In the genomic region with DNA sequence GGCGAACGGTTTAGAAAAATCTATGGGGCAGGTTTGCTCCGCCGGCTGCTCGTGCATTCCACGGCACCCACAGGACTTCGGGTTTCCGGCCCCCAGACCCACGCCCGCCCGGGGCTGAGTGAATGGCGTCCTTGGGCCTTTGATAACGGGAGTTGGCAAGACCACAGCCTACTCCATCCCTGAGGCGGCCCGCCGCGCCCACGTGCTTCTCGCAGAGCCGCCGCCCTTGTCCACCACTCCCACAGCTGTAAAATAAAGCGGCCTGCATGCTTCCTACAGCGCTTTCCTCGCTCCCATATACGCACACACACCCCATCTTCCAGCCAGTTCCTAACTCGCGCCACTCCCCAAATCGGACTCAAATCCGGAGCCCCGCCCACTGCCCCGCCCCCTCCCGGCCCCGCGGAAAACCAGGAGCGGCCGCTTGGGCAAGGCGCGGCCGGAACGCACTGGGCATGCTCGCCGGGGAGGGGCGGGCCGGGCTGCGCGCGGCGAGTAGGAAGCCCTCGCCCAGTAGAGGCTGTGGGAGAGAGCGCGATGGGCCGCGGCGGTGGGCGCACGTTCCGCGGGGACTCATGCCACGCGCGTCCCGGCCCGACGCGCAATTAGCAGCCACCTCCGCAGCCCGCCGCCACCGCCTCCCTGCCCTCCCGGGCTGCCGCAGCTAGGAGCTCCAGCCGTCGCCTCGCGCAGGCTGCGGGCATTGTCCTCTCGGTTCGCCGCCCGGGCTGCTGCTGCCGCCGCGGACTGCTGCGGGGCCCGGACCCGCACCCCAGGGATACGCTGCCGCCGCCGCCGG, we compare ENCODE assay signal across 1 cellular context.
TF ChIP-seq lines count a peak whose summit lies in the region.

A gene (plus strand): TSS at position 513 of the 799 bp plus-strand sequence. CDS start 468 bp downstream, outside the sequence.

TF ChIP-seq in WTC11, 78 proteins besides CTCF, POLR2A, EP300 and RAD21 (continued from another document and continues in another):
- TF ChIP-seq, protein P1, sequence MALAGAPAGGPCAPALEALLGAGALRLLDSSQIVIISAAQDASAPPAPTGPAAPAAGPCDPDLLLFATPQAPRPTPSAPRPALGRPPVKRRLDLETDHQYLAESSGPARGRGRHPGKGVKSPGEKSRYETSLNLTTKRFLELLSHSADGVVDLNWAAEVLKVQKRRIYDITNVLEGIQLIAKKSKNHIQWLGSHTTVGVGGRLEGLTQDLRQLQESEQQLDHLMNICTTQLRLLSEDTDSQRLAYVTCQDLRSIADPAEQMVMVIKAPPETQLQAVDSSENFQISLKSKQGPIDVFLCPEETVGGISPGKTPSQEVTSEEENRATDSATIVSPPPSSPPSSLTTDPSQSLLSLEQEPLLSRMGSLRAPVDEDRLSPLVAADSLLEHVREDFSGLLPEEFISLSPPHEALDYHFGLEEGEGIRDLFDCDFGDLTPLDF (CRISPR knock-in tag; IDR thresholded peaks at IDR 0.05) = no peak; the same call in 1 of the 2 replicates
- TF ChIP-seq EMX1 (CRISPR knock-in tag; IDR thresholded peaks at IDR 0.05) = no peak
- peak; percentile 71; the same call in 1 of the 2 replicates for TF ChIP-seq TEAD1 (CRISPR knock-in tag; IDR thresholded peaks at IDR 0.05)
- peak; percentile 72 for TF ChIP-seq FOXK1 (CRISPR knock-in tag; IDR thresholded peaks at IDR 0.05)
- 0 out of 2 replicates have a peak, but pooled peaks have one; percentile 42 for TF ChIP-seq ZNF317 (CRISPR knock-in tag; IDR thresholded peaks at IDR 0.05; ENCODE audit: borderline replicate concordance, low read depth)
- no peak for TF ChIP-seq MXD4 (CRISPR knock-in tag; IDR thresholded peaks at IDR 0.05; ENCODE audit: borderline replicate concordance)
- TF ChIP-seq, protein P2, sequence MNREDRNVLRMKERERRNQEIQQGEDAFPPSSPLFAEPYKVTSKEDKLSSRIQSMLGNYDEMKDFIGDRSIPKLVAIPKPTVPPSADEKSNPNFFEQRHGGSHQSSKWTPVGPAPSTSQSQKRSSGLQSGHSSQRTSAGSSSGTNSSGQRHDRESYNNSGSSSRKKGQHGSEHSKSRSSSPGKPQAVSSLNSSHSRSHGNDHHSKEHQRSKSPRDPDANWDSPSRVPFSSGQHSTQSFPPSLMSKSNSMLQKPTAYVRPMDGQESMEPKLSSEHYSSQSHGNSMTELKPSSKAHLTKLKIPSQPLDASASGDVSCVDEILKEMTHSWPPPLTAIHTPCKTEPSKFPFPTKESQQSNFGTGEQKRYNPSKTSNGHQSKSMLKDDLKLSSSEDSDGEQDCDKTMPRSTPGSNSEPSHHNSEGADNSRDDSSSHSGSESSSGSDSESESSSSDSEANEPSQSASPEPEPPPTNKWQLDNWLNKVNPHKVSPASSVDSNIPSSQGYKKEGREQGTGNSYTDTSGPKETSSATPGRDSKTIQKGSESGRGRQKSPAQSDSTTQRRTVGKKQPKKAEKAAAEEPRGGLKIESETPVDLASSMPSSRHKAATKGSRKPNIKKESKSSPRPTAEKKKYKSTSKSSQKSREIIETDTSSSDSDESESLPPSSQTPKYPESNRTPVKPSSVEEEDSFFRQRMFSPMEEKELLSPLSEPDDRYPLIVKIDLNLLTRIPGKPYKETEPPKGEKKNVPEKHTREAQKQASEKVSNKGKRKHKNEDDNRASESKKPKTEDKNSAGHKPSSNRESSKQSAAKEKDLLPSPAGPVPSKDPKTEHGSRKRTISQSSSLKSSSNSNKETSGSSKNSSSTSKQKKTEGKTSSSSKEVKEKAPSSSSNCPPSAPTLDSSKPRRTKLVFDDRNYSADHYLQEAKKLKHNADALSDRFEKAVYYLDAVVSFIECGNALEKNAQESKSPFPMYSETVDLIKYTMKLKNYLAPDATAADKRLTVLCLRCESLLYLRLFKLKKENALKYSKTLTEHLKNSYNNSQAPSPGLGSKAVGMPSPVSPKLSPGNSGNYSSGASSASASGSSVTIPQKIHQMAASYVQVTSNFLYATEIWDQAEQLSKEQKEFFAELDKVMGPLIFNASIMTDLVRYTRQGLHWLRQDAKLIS (CRISPR knock-in tag; IDR thresholded peaks at IDR 0.05; ENCODE audit: borderline replicate concordance) = no peak
- TF ChIP-seq, protein P3, sequence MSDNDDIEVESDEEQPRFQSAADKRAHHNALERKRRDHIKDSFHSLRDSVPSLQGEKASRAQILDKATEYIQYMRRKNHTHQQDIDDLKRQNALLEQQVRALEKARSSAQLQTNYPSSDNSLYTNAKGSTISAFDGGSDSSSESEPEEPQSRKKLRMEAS (CRISPR knock-in tag; IDR thresholded peaks at IDR 0.05) = peak; percentile 64
- no peak for TF ChIP-seq PRRX2 (CRISPR knock-in tag; IDR thresholded peaks at IDR 0.05)
- TF ChIP-seq RELA (CRISPR knock-in tag; IDR thresholded peaks at IDR 0.05; ENCODE audit: borderline replicate concordance) = peak; percentile 86; the same call in 1 of the 2 replicates
- TF ChIP-seq JUN (CRISPR knock-in tag; IDR thresholded peaks at IDR 0.05) = peak; percentile 72; the same call in 1 of the 2 replicates
- peak; percentile 97 for TF ChIP-seq SP1 (CRISPR knock-in tag; conservative IDR thresholded peaks at IDR 0.05)
- TF ChIP-seq, protein P4, sequence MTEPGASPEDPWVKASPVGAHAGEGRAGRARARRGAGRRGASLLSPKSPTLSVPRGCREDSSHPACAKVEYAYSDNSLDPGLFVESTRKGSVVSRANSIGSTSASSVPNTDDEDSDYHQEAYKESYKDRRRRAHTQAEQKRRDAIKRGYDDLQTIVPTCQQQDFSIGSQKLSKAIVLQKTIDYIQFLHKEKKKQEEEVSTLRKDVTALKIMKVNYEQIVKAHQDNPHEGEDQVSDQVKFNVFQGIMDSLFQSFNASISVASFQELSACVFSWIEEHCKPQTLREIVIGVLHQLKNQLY (CRISPR knock-in tag; IDR thresholded peaks at IDR 0.05) = no peak; the same call in 1 of the 2 replicates
- peak; percentile 16; the same call in 1 of the 2 replicates for TF ChIP-seq ZNF423 (CRISPR knock-in tag; IDR thresholded peaks at IDR 0.05)
- no peak for TF ChIP-seq NR1H2 (CRISPR knock-in tag; IDR thresholded peaks at IDR 0.05)
- TF ChIP-seq, protein P5, sequence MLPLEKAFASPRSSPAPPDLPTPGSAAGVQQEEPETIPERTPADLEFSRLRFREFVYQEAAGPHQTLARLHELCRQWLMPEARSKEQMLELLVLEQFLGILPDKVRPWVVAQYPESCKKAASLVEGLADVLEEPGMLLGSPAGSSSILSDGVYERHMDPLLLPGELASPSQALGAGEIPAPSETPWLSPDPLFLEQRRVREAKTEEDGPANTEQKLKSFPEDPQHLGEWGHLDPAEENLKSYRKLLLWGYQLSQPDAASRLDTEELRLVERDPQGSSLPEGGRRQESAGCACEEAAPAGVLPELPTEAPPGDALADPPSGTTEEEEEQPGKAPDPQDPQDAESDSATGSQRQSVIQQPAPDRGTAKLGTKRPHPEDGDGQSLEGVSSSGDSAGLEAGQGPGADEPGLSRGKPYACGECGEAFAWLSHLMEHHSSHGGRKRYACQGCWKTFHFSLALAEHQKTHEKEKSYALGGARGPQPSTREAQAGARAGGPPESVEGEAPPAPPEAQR (CRISPR knock-in tag; IDR thresholded peaks at IDR 0.05) = no peak
- no peak; the same call in 1 of the 2 replicates for TF ChIP-seq ESRRA (CRISPR knock-in tag; IDR thresholded peaks at IDR 0.05; ENCODE audit: borderline replicate concordance)
- TF ChIP-seq, protein P6, sequence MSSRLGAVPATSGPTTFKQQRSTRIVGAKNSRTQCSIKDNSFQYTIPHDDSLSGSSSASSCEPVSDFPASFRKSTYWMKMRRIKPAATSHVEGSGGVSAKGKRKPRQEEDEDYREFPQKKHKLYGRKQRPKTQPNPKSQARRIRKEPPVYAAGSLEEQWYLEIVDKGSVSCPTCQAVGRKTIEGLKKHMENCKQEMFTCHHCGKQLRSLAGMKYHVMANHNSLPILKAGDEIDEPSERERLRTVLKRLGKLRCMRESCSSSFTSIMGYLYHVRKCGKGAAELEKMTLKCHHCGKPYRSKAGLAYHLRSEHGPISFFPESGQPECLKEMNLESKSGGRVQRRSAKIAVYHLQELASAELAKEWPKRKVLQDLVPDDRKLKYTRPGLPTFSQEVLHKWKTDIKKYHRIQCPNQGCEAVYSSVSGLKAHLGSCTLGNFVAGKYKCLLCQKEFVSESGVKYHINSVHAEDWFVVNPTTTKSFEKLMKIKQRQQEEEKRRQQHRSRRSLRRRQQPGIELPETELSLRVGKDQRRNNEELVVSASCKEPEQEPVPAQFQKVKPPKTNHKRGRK (CRISPR knock-in tag; IDR thresholded peaks at IDR 0.05; ENCODE audit: borderline replicate concordance) = no peak
- no peak for TF ChIP-seq ELF4 (CRISPR knock-in tag; IDR thresholded peaks at IDR 0.05; ENCODE audit: low read depth)
- TF ChIP-seq, protein P7, sequence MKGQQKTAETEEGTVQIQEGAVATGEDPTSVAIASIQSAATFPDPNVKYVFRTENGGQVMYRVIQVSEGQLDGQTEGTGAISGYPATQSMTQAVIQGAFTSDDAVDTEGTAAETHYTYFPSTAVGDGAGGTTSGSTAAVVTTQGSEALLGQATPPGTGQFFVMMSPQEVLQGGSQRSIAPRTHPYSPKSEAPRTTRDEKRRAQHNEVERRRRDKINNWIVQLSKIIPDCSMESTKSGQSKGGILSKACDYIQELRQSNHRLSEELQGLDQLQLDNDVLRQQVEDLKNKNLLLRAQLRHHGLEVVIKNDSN (CRISPR knock-in tag; IDR thresholded peaks at IDR 0.05) = no peak; the same call in none of the 2 replicates
- peak; percentile 88; the same call in 1 of the 2 replicates for TF ChIP-seq FOXP1 (CRISPR knock-in tag; IDR thresholded peaks at IDR 0.05; ENCODE audit: borderline replicate concordance)
- TF ChIP-seq JAZF1 (CRISPR knock-in tag; IDR thresholded peaks at IDR 0.05) = no peak
- 0 out of 2 replicates have a peak, but pooled peaks have one; percentile 55 for TF ChIP-seq ATF1 (CRISPR knock-in tag; IDR thresholded peaks at IDR 0.05)
- TF ChIP-seq, protein P8, sequence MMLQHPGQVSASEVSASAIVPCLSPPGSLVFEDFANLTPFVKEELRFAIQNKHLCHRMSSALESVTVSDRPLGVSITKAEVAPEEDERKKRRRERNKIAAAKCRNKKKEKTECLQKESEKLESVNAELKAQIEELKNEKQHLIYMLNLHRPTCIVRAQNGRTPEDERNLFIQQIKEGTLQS (CRISPR knock-in tag; conservative IDR thresholded peaks at IDR 0.05) = no peak
- no peak; the same call in 1 of the 2 replicates for TF ChIP-seq TP53 (CRISPR knock-in tag; IDR thresholded peaks at IDR 0.05)
- TF ChIP-seq MYBL2 (CRISPR knock-in tag; IDR thresholded peaks at IDR 0.05) = no peak; the same call in none of the 2 replicates
- peak; percentile 91; the same call in 1 of the 2 replicates for TF ChIP-seq SMAD3 (CRISPR knock-in tag; IDR thresholded peaks at IDR 0.05; ENCODE audit: borderline replicate concordance)
- TF ChIP-seq, protein P9, sequence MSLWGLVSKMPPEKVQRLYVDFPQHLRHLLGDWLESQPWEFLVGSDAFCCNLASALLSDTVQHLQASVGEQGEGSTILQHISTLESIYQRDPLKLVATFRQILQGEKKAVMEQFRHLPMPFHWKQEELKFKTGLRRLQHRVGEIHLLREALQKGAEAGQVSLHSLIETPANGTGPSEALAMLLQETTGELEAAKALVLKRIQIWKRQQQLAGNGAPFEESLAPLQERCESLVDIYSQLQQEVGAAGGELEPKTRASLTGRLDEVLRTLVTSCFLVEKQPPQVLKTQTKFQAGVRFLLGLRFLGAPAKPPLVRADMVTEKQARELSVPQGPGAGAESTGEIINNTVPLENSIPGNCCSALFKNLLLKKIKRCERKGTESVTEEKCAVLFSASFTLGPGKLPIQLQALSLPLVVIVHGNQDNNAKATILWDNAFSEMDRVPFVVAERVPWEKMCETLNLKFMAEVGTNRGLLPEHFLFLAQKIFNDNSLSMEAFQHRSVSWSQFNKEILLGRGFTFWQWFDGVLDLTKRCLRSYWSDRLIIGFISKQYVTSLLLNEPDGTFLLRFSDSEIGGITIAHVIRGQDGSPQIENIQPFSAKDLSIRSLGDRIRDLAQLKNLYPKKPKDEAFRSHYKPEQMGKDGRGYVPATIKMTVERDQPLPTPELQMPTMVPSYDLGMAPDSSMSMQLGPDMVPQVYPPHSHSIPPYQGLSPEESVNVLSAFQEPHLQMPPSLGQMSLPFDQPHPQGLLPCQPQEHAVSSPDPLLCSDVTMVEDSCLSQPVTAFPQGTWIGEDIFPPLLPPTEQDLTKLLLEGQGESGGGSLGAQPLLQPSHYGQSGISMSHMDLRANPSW (CRISPR knock-in tag; conservative IDR thresholded peaks at IDR 0.05; ENCODE audit: low read depth) = no peak
- TF ChIP-seq, protein P10, sequence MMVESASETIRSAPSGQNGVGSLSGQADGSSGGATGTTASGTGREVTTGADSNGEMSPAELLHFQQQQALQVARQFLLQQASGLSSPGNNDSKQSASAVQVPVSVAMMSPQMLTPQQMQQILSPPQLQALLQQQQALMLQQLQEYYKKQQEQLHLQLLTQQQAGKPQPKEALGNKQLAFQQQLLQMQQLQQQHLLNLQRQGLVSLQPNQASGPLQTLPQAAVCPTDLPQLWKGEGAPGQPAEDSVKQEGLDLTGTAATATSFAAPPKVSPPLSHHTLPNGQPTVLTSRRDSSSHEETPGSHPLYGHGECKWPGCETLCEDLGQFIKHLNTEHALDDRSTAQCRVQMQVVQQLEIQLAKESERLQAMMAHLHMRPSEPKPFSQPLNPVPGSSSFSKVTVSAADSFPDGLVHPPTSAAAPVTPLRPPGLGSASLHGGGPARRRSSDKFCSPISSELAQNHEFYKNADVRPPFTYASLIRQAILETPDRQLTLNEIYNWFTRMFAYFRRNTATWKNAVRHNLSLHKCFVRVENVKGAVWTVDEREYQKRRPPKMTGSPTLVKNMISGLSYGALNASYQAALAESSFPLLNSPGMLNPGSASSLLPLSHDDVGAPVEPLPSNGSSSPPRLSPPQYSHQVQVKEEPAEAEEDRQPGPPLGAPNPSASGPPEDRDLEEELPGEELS (CRISPR knock-in tag; IDR thresholded peaks at IDR 0.05) = peak; percentile 66
- TF ChIP-seq, protein P11, sequence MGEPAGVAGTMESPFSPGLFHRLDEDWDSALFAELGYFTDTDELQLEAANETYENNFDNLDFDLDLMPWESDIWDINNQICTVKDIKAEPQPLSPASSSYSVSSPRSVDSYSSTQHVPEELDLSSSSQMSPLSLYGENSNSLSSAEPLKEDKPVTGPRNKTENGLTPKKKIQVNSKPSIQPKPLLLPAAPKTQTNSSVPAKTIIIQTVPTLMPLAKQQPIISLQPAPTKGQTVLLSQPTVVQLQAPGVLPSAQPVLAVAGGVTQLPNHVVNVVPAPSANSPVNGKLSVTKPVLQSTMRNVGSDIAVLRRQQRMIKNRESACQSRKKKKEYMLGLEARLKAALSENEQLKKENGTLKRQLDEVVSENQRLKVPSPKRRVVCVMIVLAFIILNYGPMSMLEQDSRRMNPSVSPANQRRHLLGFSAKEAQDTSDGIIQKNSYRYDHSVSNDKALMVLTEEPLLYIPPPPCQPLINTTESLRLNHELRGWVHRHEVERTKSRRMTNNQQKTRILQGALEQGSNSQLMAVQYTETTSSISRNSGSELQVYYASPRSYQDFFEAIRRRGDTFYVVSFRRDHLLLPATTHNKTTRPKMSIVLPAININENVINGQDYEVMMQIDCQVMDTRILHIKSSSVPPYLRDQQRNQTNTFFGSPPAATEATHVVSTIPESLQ (CRISPR knock-in tag; IDR thresholded peaks at IDR 0.05) = no peak
- TF ChIP-seq CREB1 (CRISPR knock-in tag; IDR thresholded peaks at IDR 0.05) = no peak
- TF ChIP-seq FOXJ3 (CRISPR knock-in tag; IDR thresholded peaks at IDR 0.05; ENCODE audit: borderline replicate concordance) = no peak
- TF ChIP-seq NR2C2 (CRISPR knock-in tag; IDR thresholded peaks at IDR 0.05) = 0 out of 2 replicates have a peak, but pooled peaks have one; percentile 16
- TF ChIP-seq, protein P12, sequence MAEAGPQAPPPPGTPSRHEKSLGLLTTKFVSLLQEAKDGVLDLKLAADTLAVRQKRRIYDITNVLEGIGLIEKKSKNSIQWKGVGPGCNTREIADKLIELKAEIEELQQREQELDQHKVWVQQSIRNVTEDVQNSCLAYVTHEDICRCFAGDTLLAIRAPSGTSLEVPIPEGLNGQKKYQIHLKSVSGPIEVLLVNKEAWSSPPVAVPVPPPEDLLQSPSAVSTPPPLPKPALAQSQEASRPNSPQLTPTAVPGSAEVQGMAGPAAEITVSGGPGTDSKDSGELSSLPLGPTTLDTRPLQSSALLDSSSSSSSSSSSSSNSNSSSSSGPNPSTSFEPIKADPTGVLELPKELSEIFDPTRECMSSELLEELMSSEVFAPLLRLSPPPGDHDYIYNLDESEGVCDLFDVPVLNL (CRISPR knock-in tag; IDR thresholded peaks at IDR 0.05; ENCODE audit: borderline replicate concordance, low read depth) = 0 out of 2 replicates have a peak, but pooled peaks have one; percentile 75
